In the genomic region with DNA sequence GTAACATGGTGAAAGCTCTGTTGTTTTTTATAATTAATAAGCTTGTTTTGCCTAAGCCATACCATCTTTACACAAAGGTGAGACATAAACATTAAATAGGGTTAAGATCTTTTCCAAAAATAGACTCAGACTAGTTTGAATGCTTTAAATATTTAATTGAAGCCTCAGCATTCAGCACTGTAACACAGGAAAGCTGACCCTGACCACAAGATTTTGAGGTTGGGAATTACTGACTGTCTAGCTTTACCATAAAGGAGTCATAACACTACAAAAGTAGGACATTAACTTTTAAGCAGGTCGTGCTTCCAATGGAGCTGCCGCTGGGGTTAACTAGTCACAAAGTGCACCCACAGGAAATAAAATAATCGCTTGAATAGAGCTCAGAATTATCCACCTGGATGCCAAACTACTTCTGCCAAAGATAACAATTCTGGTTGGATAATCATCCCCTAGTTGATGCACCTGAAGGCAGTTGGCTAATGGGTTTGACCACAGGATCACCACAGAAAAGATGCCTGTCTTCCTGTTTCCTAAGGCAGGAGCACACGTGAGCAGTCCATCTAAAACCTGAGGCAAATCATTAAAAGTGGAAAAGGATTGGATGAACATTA, we compare ENCODE assay signal across 17 cellular contexts.
DNase-seq lines count a peak whose midpoint lies in the region; ATAC-seq and TF ChIP-seq lines count a peak whose summit lies in the region.
"Had no signal": no experiment of that assay in that cellular context is flagged by ENCODE, and none has a peak within 500 bp of the region (broad histone marks: within the 10 kb centered on the region; RNA-seq: fewer than 3 reads in every experiment).

No MANE protein-coding gene starts in this region.

- H3K27me3 Mint-ChIP-seq in endodermal cell (ENCODE audit: insufficient read depth), result no peaks in the 10 kb centered on the region
- no peaks in the 10 kb centered on the region for H3K27me3 Mint-ChIP-seq in mesothelial cell of epicardium (ENCODE audit: low read depth)
- peaks cover 1% of the 10 kb centered on the region for H3K27me3 Mint-ChIP-seq in activated CD8-positive, alpha-beta T cell treated with anti-CD3 and anti-CD28 coated beads for 36 hours
- H3K27me3 Mint-ChIP-seq in endothelial cell (ENCODE audit: unreplicated experiment), result no peaks in the 10 kb centered on the region
- H3K27me3 Mint-ChIP-seq: activated naive CD8-positive, alpha-beta T cell treated with anti-CD3 and anti-CD28 coated beads, Interleukin-2, amount 10 ng/mL, durations not matched to agents 7 days and 5 days; progenitor cell of endocrine pancreas had no signal

- no peak for ATAC-seq in activated CD8-positive, alpha-beta T cell treated with anti-CD3 and anti-CD28 coated beads for 36 hours
- ATAC-seq: activated T-cell treated with anti-CD3 and anti-CD28 coated beads, Interleukin-2, amount 50 U/mL, for 72 hours; gastrocnemius medialis had no signal

- no peak overlapping the region for H3K9ac ChIP-seq in endodermal cell (ENCODE audit: extremely low read depth, low read length, poor library complexity, severe bottlenecking)

- WGBS in endodermal cell (ENCODE audit: insufficient coverage in 1 of 2, insufficient read length in 1 of 2), 2 experiments, result 94 to 100% methylated on average over 2 to 4 of the region's 4 CpGs

- H3K9me3 Mint-ChIP-seq in endodermal cell (no peaks in the 10 kb centered on the region), mesothelial cell of epicardium (no peaks in the 10 kb centered on the region), endothelial cell (ENCODE audit: unreplicated experiment) (no peaks in the 10 kb centered on the region)
- no peaks in the 10 kb centered on the region for H3K9me3 Mint-ChIP-seq in activated CD8-positive, alpha-beta T cell treated with anti-CD3 and anti-CD28 coated beads for 36 hours
- H3K9me3 Mint-ChIP-seq: activated naive CD8-positive, alpha-beta T cell treated with anti-CD3 and anti-CD28 coated beads, Interleukin-2, amount 10 ng/mL, durations not matched to agents 7 days and 5 days; activated T-cell treated with anti-CD3 and anti-CD28 coated beads, Interleukin-2, amount 50 U/mL, for 72 hours had no signal

- H3K36me3 Mint-ChIP-seq in endodermal cell (ENCODE audit: low read depth), result no peaks in the 10 kb centered on the region
- peaks cover 5% of the 10 kb centered on the region for H3K36me3 Mint-ChIP-seq in mesothelial cell of epicardium
- no peaks in the 10 kb centered on the region for H3K36me3 Mint-ChIP-seq in activated CD8-positive, alpha-beta T cell treated with anti-CD3 and anti-CD28 coated beads for 36 hours (ENCODE audit: low read depth)
- H3K36me3 Mint-ChIP-seq in endothelial cell (ENCODE audit: low read depth, unreplicated experiment), result no peaks in the 10 kb centered on the region
- H3K36me3 Mint-ChIP-seq: activated naive CD8-positive, alpha-beta T cell treated with anti-CD3 and anti-CD28 coated beads, Interleukin-2, amount 10 ng/mL, durations not matched to agents 7 days and 5 days had no signal

- H3K27ac Mint-ChIP-seq in endodermal cell (peak overlapping the region; percentile 42), mesothelial cell of epicardium (peak overlapping the region; percentile 92), endothelial cell (ENCODE audit: unreplicated experiment) (no peak overlapping the region)
- no peak overlapping the region for H3K27ac Mint-ChIP-seq in activated CD8-positive, alpha-beta T cell treated with anti-CD3 and anti-CD28 coated beads for 36 hours
- H3K27ac Mint-ChIP-seq: activated naive CD8-positive, alpha-beta T cell treated with anti-CD3 and anti-CD28 coated beads, Interleukin-2, amount 10 ng/mL, durations not matched to agents 7 days and 5 days; activated T-cell treated with anti-CD3 and anti-CD28 coated beads, Interleukin-2, amount 50 U/mL, for 72 hours had no signal

- H3K36me3 ChIP-seq in endodermal cell (ENCODE audit: control insufficient read depth, insufficient read depth, low read length), result no peaks in the 10 kb centered on the region
- H3K36me3 ChIP-seq: gastrocnemius medialis, SJSA1 had no signal

- H3K4me3 Mint-ChIP-seq in endodermal cell (no peak overlapping the region), mesothelial cell of epicardium (no peak overlapping the region), endothelial cell (ENCODE audit: unreplicated experiment) (no peak overlapping the region)
- no peak overlapping the region for H3K4me3 Mint-ChIP-seq in activated CD8-positive, alpha-beta T cell treated with anti-CD3 and anti-CD28 coated beads for 36 hours
- H3K4me3 Mint-ChIP-seq: activated naive CD8-positive, alpha-beta T cell treated with anti-CD3 and anti-CD28 coated beads, Interleukin-2, amount 10 ng/mL, durations not matched to agents 7 days and 5 days; activated T-cell treated with anti-CD3 and anti-CD28 coated beads, Interleukin-2, amount 50 U/mL, for 72 hours had no signal

- peak; percentile 36 for DNase-seq in Jurkat, Clone E6-1 (ENCODE audit: low read depth, low spot score)
- DNase-seq in NCI-H774 (lab: John Stamatoyannopoulos, UW), result peak; percentile 32
- no peak for DNase-seq in endodermal cell
- DNase-seq in mesothelial cell of epicardium (ENCODE audit: low spot score in 2 of 2, unreplicated experiment in 2 of 2), result no peak
- DNase-seq in activated CD8-positive, alpha-beta T cell treated with anti-CD3 and anti-CD28 coated beads for 36 hours, result no peak
- no peak for DNase-seq in HUDEP-2 (lab: John Stamatoyannopoulos, UW; ENCODE audit: unreplicated experiment in 76 of 76)
- no peak for DNase-seq in NOMO-1 treated with dmso at 0.1 percent for 144 hours (lab: John Stamatoyannopoulos, UW; ENCODE audit: unreplicated experiment)
- DNase-seq in endothelial cell (ENCODE audit: low spot score), result no peak
- DNase-seq: activated CD4-positive, alpha-beta T cell treated with anti-CD3 and anti-CD28 coated beads, Interleukin-2, amount 50 U/mL, for 4 hours; activated naive CD8-positive, alpha-beta T cell treated with anti-CD3 and anti-CD28 coated beads, Interleukin-2, amount 10 ng/mL, durations not matched to agents 7 days and 5 days; activated T-cell treated with anti-CD3 and anti-CD28 coated beads, Interleukin-2, amount 50 U/mL, for 72 hours; central memory CD4-positive, alpha-beta T cell; gastrocnemius medialis; KBM-7; NCI-H2029 had no signal

- CTCF ChIA-PET in activated CD8-positive, alpha-beta T cell treated with anti-CD3 and anti-CD28 coated beads for 36 hours (lab: Charles Lee), result interaction anchor here (1.2 to 1.6 kb wide), 2 partner anchors 19 to 281 kb away, joined by 3 to 5 read pairs; no protein-coding TSS in a partner anchor

- H3K4me3 ChIP-seq in Jurkat, Clone E6-1 (ENCODE audit: low read length), result no peak overlapping the region
- no peak overlapping the region for H3K4me3 ChIP-seq in endodermal cell (ENCODE audit: low read length)
- H3K4me3 ChIP-seq: gastrocnemius medialis, SJSA1 had no signal

- H3K27me3 ChIP-seq in endodermal cell (ENCODE audit: control insufficient read depth, insufficient read depth, low read length, poor library complexity, severe bottlenecking), result no peaks in the 10 kb centered on the region
- H3K27me3 ChIP-seq: gastrocnemius medialis, SJSA1 had no signal

- H3K4me1 Mint-ChIP-seq in endodermal cell (peaks cover 40% of the 10 kb centered on the region), mesothelial cell of epicardium (peaks cover 46% of the 10 kb centered on the region), endothelial cell (ENCODE audit: unreplicated experiment) (peaks cover 7% of the 10 kb centered on the region)
- H3K4me1 Mint-ChIP-seq in activated CD8-positive, alpha-beta T cell treated with anti-CD3 and anti-CD28 coated beads for 36 hours (ENCODE audit: low read depth), result no peaks in the 10 kb centered on the region

- H3K9me3 ChIP-seq in endodermal cell (ENCODE audit: control insufficient read depth, low read length), result no peaks in the 10 kb centered on the region
- H3K9me3 ChIP-seq: gastrocnemius medialis, SJSA1 had no signal

- intact Hi-C loops in activated CD8-positive, alpha-beta T cell treated with anti-CD3 and anti-CD28 coated beads for 36 hours (cut with micrococcal nuclease), result loop anchor here (5.0 to 10.0 kb wide), 2 partner anchors 179 to 257 kb away; no protein-coding TSS in a partner anchor

- no peak overlapping the region for H3K27ac ChIP-seq in endodermal cell (ENCODE audit: low read depth, low read length)
- H3K27ac ChIP-seq: gastrocnemius medialis, SJSA1 had no signal

- H3K4me1 ChIP-seq in endodermal cell (ENCODE audit: control insufficient read depth, insufficient read depth, low read length), result peaks cover 15% of the 10 kb centered on the region
- H3K4me1 ChIP-seq: gastrocnemius medialis had no signal

- POLR2A ChIA-PET in activated CD8-positive, alpha-beta T cell treated with anti-CD3 and anti-CD28 coated beads for 36 hours (lab: Charles Lee), result no interaction called here

- TF ChIP-seq CTCF in endodermal cell (conservative IDR thresholded peaks at IDR 0.05), result no peak
- no peak for TF ChIP-seq CTCF in mesothelial cell of epicardium (IDR thresholded peaks at IDR 0.05; ENCODE audit: unreplicated experiment)
- no peak for TF ChIP-seq CTCF in activated CD8-positive, alpha-beta T cell treated with anti-CD3 and anti-CD28 coated beads for 36 hours (IDR thresholded peaks at IDR 0.05)
- no peak for TF ChIP-seq CTCF in endothelial cell (IDR thresholded peaks at IDR 0.05; ENCODE audit: unreplicated experiment)

Comparison
In these comparisons a context has a peak if more than half of its experiments do, and no peak if none do; other contexts are left out.
1. DNase-seq: peak in Jurkat, Clone E6-1 (single experiment) and NCI-H774 (single experiment); none in endodermal cell (single experiment), mesothelial cell of epicardium (0 of 2), activated CD8-positive, alpha-beta T cell treated with anti-CD3 and anti-CD28 coated beads for 36 hours (single experiment), HUDEP-2 (0 of 76), NOMO-1 treated with dmso at 0.1 percent for 144 hours (single experiment) and endothelial cell (single experiment).
2. H3K27ac Mint-ChIP-seq: peak in endodermal cell (single experiment) and mesothelial cell of epicardium (single experiment); none in activated CD8-positive, alpha-beta T cell treated with anti-CD3 and anti-CD28 coated beads for 36 hours (single experiment) and endothelial cell (single experiment).